ENCODE assay signal across 14 cellular contexts in genomic region chr20:37973059-37973910, GRCh38. TPM values are rescaled to one million over a fixed set of nuclear protein-coding genes. Genes with fewer than 3 reads are reported as not detected.
DNase-seq lines count a peak whose midpoint lies in the region; ATAC-seq, FAIRE-seq and TF ChIP-seq lines count a peak whose summit lies in the region.
"Had no signal": no experiment of that assay in that cellular context is flagged by ENCODE, and none has a peak within 500 bp of the region (broad histone marks: within the 10 kb centered on the region; RNA-seq: fewer than 3 reads in every experiment).

No MANE protein-coding gene starts in this region.

- intact Hi-C loops in transverse colon (cut with DNase I; ENCODE audit: low total_unique reads): no loop called here

- H3K9me3 ChIP-seq in RWPE2 (ENCODE audit: severe bottlenecking) (peaks cover 2% of the 10 kb centered on the region), transverse colon (no peaks in the 10 kb centered on the region)

- FAIRE-seq in GM19239 (lab: Jason Lieb, UNC): no peak

- 89 to 93% methylated on average over 5 to 12 of the region's 12 CpGs for WGBS in transverse colon (ENCODE audit: low coverage in 1 of 2), 2 donors

- H3K27ac ChIP-seq in RWPE2 (ENCODE audit: poor library complexity, severe bottlenecking) (no peak overlapping the region), transverse colon (no peak overlapping the region)
- H3K27ac ChIP-seq: BLaER1 treated with 17β-estradiol and CSF1 and Interleukin-3, amounts not matched to agents 10 nM and 100 nM; GM23248 had no signal

- H3K36me3 ChIP-seq in RWPE2 (ENCODE audit: low read depth) (no peaks in the 10 kb centered on the region), transverse colon (no peaks in the 10 kb centered on the region)
- H3K36me3 ChIP-seq: BLaER1 treated with 17β-estradiol and CSF1 and Interleukin-3, amounts not matched to agents 10 nM and 100 nM had no signal

- no peak overlapping the region for H3K4me3 Mint-ChIP-seq in activated T-cell treated with anti-CD3 and anti-CD28 coated beads, Interleukin-2, amount 50 U/mL, for 24 hours
- H3K4me3 Mint-ChIP-seq in WTC11: no peak overlapping the region
- H3K4me3 Mint-ChIP-seq: CD4-positive, CD25-positive, alpha-beta regulatory T cell had no signal

- no peak for ATAC-seq in RWPE2 (ENCODE audit: low read depth)
- no peak for ATAC-seq in WTC11

- in situ Hi-C loops in transverse colon (cut with MboI; ENCODE audit: low pct_ligation_motif_present in 1 of 4, low pct_unique_long_range_greater_than_20kb in 1 of 4, low sequenced_read_pairs in 3 of 4): no loop called here

- H3K36me3 Mint-ChIP-seq in activated T-cell treated with anti-CD3 and anti-CD28 coated beads, Interleukin-2, amount 50 U/mL, for 24 hours (ENCODE audit: low read depth): peaks cover 27% of the 10 kb centered on the region
- peaks cover 23% of the 10 kb centered on the region for H3K36me3 Mint-ChIP-seq in WTC11

- peaks cover 8% of the 10 kb centered on the region for H3K9me3 Mint-ChIP-seq in activated T-cell treated with anti-CD3 and anti-CD28 coated beads, Interleukin-2, amount 50 U/mL, for 24 hours
- H3K9me3 Mint-ChIP-seq in WTC11: peaks cover 26% of the 10 kb centered on the region

- H3K27me3 Mint-ChIP-seq in activated T-cell treated with anti-CD3 and anti-CD28 coated beads, Interleukin-2, amount 50 U/mL, for 24 hours: no peaks in the 10 kb centered on the region
- peaks cover 43% of the 10 kb centered on the region for H3K27me3 Mint-ChIP-seq in WTC11 (ENCODE audit: low read depth)
- H3K27me3 Mint-ChIP-seq: CD4-positive, CD25-positive, alpha-beta regulatory T cell had no signal

- no peak overlapping the region for H3K27ac Mint-ChIP-seq in activated T-cell treated with anti-CD3 and anti-CD28 coated beads, Interleukin-2, amount 50 U/mL, for 24 hours
- no peak overlapping the region for H3K27ac Mint-ChIP-seq in WTC11

- TF ChIP-seq EP300 in transverse colon (IDR thresholded peaks at IDR 0.05; ENCODE audit: low read depth): no peak

- TF ChIP-seq POLR2A in transverse colon (IDR thresholded peaks at IDR 0.05): no peak

- H3K27me3 ChIP-seq in RWPE2 (ENCODE audit: insufficient read depth, poor library complexity, severe bottlenecking) (no peaks in the 10 kb centered on the region), transverse colon (no peaks in the 10 kb centered on the region)
- H3K27me3 ChIP-seq: BLaER1 treated with 17β-estradiol and CSF1 and Interleukin-3, amounts not matched to agents 10 nM and 100 nM had no signal

- no peak for TF ChIP-seq CTCF in RWPE2 (IDR thresholded peaks at IDR 0.05; ENCODE audit: poor library complexity, severe bottlenecking)
- no peak for TF ChIP-seq CTCF in transverse colon (IDR thresholded peaks at IDR 0.05)
- no peak for TF ChIP-seq CTCF in WTC11 (IDR thresholded peaks at IDR 0.05)

- POLR2A ChIA-PET in WTC11 (lab: Charles Lee): no interaction called here

- H3K4me3 ChIP-seq in RWPE2 (ENCODE audit: severe bottlenecking) (no peak overlapping the region), transverse colon (no peak overlapping the region)
- H3K4me3 ChIP-seq: BLaER1 treated with 17β-estradiol and CSF1 and Interleukin-3, amounts not matched to agents 10 nM and 100 nM; GM23248 had no signal

- H3K4me1 ChIP-seq in RWPE2 (ENCODE audit: insufficient read depth, poor library complexity, severe bottlenecking): peaks cover 3% of the 10 kb centered on the region
- H3K4me1 ChIP-seq in transverse colon: no peaks in the 10 kb centered on the region

- CTCF ChIA-PET in WTC11 (lab: Charles Lee): interaction anchor here (0.9 to 2.6 kb wide), 5 partner anchors 7 to 409 kb away, joined by 3 to 11 read pairs (median 4); no protein-coding TSS in a partner anchor

- H3K4me1 Mint-ChIP-seq in activated T-cell treated with anti-CD3 and anti-CD28 coated beads, Interleukin-2, amount 50 U/mL, for 24 hours (ENCODE audit: low read depth): peaks cover 12% of the 10 kb centered on the region
- peaks cover 58% of the 10 kb centered on the region for H3K4me1 Mint-ChIP-seq in WTC11

- DNase-seq in activated CD8-positive, alpha-beta memory T cell treated with anti-CD3 and anti-CD28 coated beads for 24 hours: peak; percentile 45
- no peak for DNase-seq in activated CD8-positive, alpha-beta memory T cell treated with anti-CD3 and anti-CD28 coated beads, Interleukin-2, amount 50 U/mL, for 48 hours
- DNase-seq in RWPE2 (ENCODE audit: low spot score): peak; percentile 55
- DNase-seq in islet precursor cell: peak; percentile 35
- no peak for DNase-seq in GM19239 (ENCODE audit: insufficient read length, low spot score)
- DNase-seq in activated T-cell treated with anti-CD3 and anti-CD28 coated beads, Interleukin-2, amount 50 U/mL, for 24 hours: no peak
- no peak for DNase-seq in transverse colon
- no peak for DNase-seq in WTC11 (ENCODE audit: low spot score)
- DNase-seq: ACHN; CD4-positive, CD25-positive, alpha-beta regulatory T cell; DMS53; GM23248; H7 had no signal

TF ChIP-seq in WTC11, 78 proteins besides CTCF, POLR2A, EP300 and RAD21 (continues in another document):
- no peak for TF ChIP-seq OVOL2 (CRISPR knock-in tag; IDR thresholded peaks at IDR 0.05; ENCODE audit: borderline replicate concordance)
- TF ChIP-seq GABPB1 (CRISPR knock-in tag; IDR thresholded peaks at IDR 0.05): no peak
- TF ChIP-seq, protein P1, sequence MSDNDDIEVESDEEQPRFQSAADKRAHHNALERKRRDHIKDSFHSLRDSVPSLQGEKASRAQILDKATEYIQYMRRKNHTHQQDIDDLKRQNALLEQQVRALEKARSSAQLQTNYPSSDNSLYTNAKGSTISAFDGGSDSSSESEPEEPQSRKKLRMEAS (CRISPR knock-in tag; IDR thresholded peaks at IDR 0.05): no peak
- TF ChIP-seq, protein P2, sequence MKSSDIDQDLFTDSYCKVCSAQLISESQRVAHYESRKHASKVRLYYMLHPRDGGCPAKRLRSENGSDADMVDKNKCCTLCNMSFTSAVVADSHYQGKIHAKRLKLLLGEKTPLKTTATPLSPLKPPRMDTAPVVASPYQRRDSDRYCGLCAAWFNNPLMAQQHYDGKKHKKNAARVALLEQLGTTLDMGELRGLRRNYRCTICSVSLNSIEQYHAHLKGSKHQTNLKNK (CRISPR knock-in tag; IDR thresholded peaks at IDR 0.05): no peak
- TF ChIP-seq, protein P3, sequence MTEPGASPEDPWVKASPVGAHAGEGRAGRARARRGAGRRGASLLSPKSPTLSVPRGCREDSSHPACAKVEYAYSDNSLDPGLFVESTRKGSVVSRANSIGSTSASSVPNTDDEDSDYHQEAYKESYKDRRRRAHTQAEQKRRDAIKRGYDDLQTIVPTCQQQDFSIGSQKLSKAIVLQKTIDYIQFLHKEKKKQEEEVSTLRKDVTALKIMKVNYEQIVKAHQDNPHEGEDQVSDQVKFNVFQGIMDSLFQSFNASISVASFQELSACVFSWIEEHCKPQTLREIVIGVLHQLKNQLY (CRISPR knock-in tag; IDR thresholded peaks at IDR 0.05): no peak
- TF ChIP-seq NFATC4 (CRISPR knock-in tag; IDR thresholded peaks at IDR 0.05): no peak
- no peak for TF ChIP-seq TEAD4 (CRISPR knock-in tag; IDR thresholded peaks at IDR 0.05)
- TF ChIP-seq PRRX2 (CRISPR knock-in tag; IDR thresholded peaks at IDR 0.05): no peak
- no peak for TF ChIP-seq TCF7 (CRISPR knock-in tag; IDR thresholded peaks at IDR 0.05; ENCODE audit: low read depth)
- TF ChIP-seq, protein P4, sequence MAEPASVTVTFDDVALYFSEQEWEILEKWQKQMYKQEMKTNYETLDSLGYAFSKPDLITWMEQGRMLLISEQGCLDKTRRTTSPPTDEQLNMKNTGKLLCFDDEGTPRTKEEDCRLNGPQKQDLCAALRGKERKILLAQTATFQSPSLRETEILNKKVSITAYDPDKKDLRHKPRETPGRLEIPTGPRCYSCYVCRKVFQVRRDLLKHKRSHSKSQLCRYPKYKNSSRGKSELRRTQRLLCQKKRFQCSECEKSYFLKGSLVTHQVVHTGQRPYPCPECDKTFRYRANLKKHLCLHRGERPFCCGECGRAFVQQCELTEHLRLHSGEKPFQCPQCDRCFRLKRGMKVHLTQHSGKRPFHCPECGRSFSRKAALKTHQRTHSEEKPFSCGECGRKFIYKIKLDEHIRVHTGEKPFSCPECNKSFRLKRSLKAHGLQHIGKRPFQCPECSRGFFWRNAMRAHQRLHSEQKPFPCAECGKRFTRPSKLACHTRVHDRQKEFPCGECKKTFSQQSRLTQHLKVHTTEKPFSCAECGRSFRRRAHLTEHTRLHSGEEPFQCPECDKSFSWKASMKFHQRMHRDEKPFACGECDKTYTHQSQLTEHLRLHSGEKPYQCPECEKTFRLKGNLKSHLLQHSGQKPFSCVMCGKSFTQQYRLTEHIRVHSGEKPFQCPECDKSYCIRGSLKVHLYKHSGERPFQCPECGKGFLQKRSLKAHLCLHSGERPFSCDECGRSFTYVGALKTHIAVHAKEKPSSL (CRISPR knock-in tag; conservative IDR thresholded peaks at IDR 0.05): no peak
- TF ChIP-seq, protein P5, sequence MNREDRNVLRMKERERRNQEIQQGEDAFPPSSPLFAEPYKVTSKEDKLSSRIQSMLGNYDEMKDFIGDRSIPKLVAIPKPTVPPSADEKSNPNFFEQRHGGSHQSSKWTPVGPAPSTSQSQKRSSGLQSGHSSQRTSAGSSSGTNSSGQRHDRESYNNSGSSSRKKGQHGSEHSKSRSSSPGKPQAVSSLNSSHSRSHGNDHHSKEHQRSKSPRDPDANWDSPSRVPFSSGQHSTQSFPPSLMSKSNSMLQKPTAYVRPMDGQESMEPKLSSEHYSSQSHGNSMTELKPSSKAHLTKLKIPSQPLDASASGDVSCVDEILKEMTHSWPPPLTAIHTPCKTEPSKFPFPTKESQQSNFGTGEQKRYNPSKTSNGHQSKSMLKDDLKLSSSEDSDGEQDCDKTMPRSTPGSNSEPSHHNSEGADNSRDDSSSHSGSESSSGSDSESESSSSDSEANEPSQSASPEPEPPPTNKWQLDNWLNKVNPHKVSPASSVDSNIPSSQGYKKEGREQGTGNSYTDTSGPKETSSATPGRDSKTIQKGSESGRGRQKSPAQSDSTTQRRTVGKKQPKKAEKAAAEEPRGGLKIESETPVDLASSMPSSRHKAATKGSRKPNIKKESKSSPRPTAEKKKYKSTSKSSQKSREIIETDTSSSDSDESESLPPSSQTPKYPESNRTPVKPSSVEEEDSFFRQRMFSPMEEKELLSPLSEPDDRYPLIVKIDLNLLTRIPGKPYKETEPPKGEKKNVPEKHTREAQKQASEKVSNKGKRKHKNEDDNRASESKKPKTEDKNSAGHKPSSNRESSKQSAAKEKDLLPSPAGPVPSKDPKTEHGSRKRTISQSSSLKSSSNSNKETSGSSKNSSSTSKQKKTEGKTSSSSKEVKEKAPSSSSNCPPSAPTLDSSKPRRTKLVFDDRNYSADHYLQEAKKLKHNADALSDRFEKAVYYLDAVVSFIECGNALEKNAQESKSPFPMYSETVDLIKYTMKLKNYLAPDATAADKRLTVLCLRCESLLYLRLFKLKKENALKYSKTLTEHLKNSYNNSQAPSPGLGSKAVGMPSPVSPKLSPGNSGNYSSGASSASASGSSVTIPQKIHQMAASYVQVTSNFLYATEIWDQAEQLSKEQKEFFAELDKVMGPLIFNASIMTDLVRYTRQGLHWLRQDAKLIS (CRISPR knock-in tag; IDR thresholded peaks at IDR 0.05; ENCODE audit: borderline replicate concordance): no peak

RNA-seq across cellular contexts. Expression of gene TTI1, which starts 60.0 kb away (rescaled TPM):
- 10 to 100 TPM in 2 of 4 donors, 1 to 10 TPM in 2; 4.5 to 19.5 (median 9.4) TPM for total RNA-seq in transverse colon
- total RNA-seq in WTC11 (2021): 42.8 to 43.5 TPM (median 43.4 TPM) in 3 replicates

Comparison
In these comparisons a context has a peak if more than half of its experiments do, and no peak if none do; other contexts are left out.
1. DNase-seq: peak in activated CD8-positive, alpha-beta memory T cell treated with anti-CD3 and anti-CD28 coated beads for 24 hours (single experiment), RWPE2 (single experiment) and islet precursor cell (single experiment); none in activated CD8-positive, alpha-beta memory T cell treated with anti-CD3 and anti-CD28 coated beads, Interleukin-2, amount 50 U/mL, for 48 hours (single experiment), GM19239 (single experiment), activated T-cell treated with anti-CD3 and anti-CD28 coated beads, Interleukin-2, amount 50 U/mL, for 24 hours (single experiment), transverse colon (single experiment) and WTC11 (single experiment).